8 cellular contexts compared by ENCODE assay signal in the genomic region with DNA sequence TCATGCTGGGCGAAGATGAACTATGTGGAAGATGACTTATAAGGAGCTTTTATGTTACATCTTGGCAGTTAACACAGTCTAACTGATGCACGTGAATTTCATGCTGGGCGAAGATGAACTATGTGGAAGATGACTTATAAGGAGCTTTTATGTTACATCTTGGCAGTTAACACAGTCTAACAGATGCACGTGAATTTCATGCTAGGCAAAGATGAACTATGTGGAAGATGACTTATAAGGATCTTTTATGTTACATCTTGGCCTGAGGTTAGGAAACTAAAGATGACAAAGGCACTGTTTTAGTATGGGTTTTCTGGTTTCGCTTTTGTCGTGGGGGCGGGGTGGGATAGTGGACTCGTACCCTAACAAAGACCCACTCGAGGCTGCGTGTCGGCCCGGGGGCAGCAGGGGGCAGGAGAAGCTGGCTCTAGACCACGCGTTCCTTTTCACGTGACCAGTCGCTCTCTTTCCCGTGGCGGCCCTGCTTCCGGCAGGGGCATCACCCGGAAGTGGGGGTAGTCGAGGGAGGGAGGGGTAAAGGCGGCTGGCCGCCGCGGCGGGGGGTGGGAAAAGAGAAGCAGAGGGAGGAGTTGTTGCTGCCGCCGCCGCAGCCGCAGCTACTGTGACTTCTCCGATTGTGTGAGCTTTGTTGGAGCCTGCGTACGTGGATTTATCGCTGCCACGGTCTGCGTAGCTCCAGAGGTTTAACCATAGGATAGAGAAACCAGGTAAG. TPM values are rescaled to one million over a fixed set of nuclear protein-coding genes. Genes with fewer than 3 reads are reported as not detected.
A peak's percentile ranks its signal among the peaks of the same experiment; 100 is the strongest.
DNase-seq lines count a peak whose midpoint lies in the region; ATAC-seq and TF ChIP-seq lines count a peak whose summit lies in the region.

ATP7A (plus strand) TSS at position 586 of the 733 bp plus-strand sequence. CDS start 60,949 bp downstream, outside the sequence.

- H3K9me3 Mint-ChIP-seq in naive thymus-derived CD4-positive, alpha-beta T cell: no peaks in the 10 kb centered on the region
- no peaks in the 10 kb centered on the region for H3K9me3 Mint-ChIP-seq in stimulated activated memory B cell treated with anti-CD40 and anti-IgM and Interleukin-4, amounts not matched to agents 10 μg/mL and 1 μg/mL and 100 μg/mL, for 72 hours

- no peaks in the 10 kb centered on the region for H3K27me3 ChIP-seq in naive thymus-derived CD4-positive, alpha-beta T cell (ENCODE audit: control insufficient read depth in 2 of 2, insufficient read depth in 2 of 2, low read length in 2 of 2)

- ATAC-seq in GM21737 (IDR thresholded peaks at IDR 0.05; ENCODE audit: unreplicated experiment): peak; percentile 97
- peak; percentile 97 for ATAC-seq in naive thymus-derived CD4-positive, alpha-beta T cell
- peak; percentile 99 for ATAC-seq in stimulated activated memory B cell treated with anti-CD40 and anti-IgM and Interleukin-4, amounts not matched to agents 10 μg/mL and 1 μg/mL and 100 μg/mL, for 72 hours

- intact Hi-C loops in naive thymus-derived CD4-positive, alpha-beta T cell (cut with micrococcal nuclease): loop anchor here (1.0 to 10.0 kb wide), 18 partner anchors 11 to 1735 kb away; partner anchors contain the start of genes COX7B (in 2 of the 2), MAGT1 (in 2 of the 2), PGK1 (in 2 of the 2) and ATRX (in 1 of the 2)

- H3K4me1 Mint-ChIP-seq in naive thymus-derived CD4-positive, alpha-beta T cell: peaks cover 6 to 28% (median 16%) of the 10 kb centered on the region in 7 donors
- peaks cover 10% of the 10 kb centered on the region for H3K4me1 Mint-ChIP-seq in stimulated activated memory B cell treated with anti-CD40 and anti-IgM and Interleukin-4, amounts not matched to agents 10 μg/mL and 1 μg/mL and 100 μg/mL, for 72 hours

- peaks cover 0 to 5% (median 0%) of the 10 kb centered on the region in 3 experiments for H3K36me3 ChIP-seq in naive thymus-derived CD4-positive, alpha-beta T cell (ENCODE audit: control insufficient read depth in 2 of 3, insufficient read depth in 3 of 3, low read length in 3 of 3)

- peak within 1 kb of the TSS; percentile 91 to 100 (median 96) for H3K4me3 Mint-ChIP-seq in naive thymus-derived CD4-positive, alpha-beta T cell
- H3K4me3 Mint-ChIP-seq in stimulated activated memory B cell treated with anti-CD40 and anti-IgM and Interleukin-4, amounts not matched to agents 10 μg/mL and 1 μg/mL and 100 μg/mL, for 72 hours: peak within 1 kb of the TSS; percentile 99

- peak within 1 kb of the TSS; percentile 93 for H3K27ac ChIP-seq in naive thymus-derived CD4-positive, alpha-beta T cell (ENCODE audit: low read depth, low read length)

- H3K4me3 ChIP-seq in naive thymus-derived CD4-positive, alpha-beta T cell (ENCODE audit: low read length): peak within 1 kb of the TSS; percentile 98

- peak within 1 kb of the TSS; percentile 94 to 99 (median 98) for H3K27ac Mint-ChIP-seq in naive thymus-derived CD4-positive, alpha-beta T cell
- peak within 1 kb of the TSS; percentile 94 for H3K27ac Mint-ChIP-seq in stimulated activated memory B cell treated with anti-CD40 and anti-IgM and Interleukin-4, amounts not matched to agents 10 μg/mL and 1 μg/mL and 100 μg/mL, for 72 hours

- H3K36me3 Mint-ChIP-seq in naive thymus-derived CD4-positive, alpha-beta T cell: peaks cover 0 to 1% (median 0%) of the 10 kb centered on the region in 5 donors
- H3K36me3 Mint-ChIP-seq in stimulated activated memory B cell treated with anti-CD40 and anti-IgM and Interleukin-4, amounts not matched to agents 10 μg/mL and 1 μg/mL and 100 μg/mL, for 72 hours: no peaks in the 10 kb centered on the region

- POLR2A ChIA-PET in naive thymus-derived CD4-positive, alpha-beta T cell (lab: Charles Lee): interaction anchor here (0.8 to 6.6 kb wide), 7 partner anchors 10 to 195 kb away, joined by 3 to 62 read pairs (median 5); partner anchors contain the start of genes COX7B, MAGT1 and PGK1

- peak; percentile 80 for DNase-seq in DMS79 treated with DMSO at 0.1 percent for 48 hours (lab: John Stamatoyannopoulos, UW)
- peak; percentile 51 for DNase-seq in KG1 (lab: John Stamatoyannopoulos, UW)
- DNase-seq in activated T-cell treated with anti-CD3 and anti-CD28 coated beads, Interleukin-2, amount 50 U/mL, for 48 hours: peak; percentile 92
- DNase-seq in fibroblast of gingiva (ENCODE audit: low read depth): peak; percentile 87
- peak; percentile 62 to 94 (median 88) for DNase-seq in naive thymus-derived CD4-positive, alpha-beta T cell

- no peaks in the 10 kb centered on the region for H3K27me3 Mint-ChIP-seq in naive thymus-derived CD4-positive, alpha-beta T cell
- H3K27me3 Mint-ChIP-seq in stimulated activated memory B cell treated with anti-CD40 and anti-IgM and Interleukin-4, amounts not matched to agents 10 μg/mL and 1 μg/mL and 100 μg/mL, for 72 hours: no peaks in the 10 kb centered on the region

- no peaks in the 10 kb centered on the region for H3K9me3 ChIP-seq in naive thymus-derived CD4-positive, alpha-beta T cell (ENCODE audit: control insufficient read depth in 2 of 3, low read length in 3 of 3)

- H3K4me1 ChIP-seq in naive thymus-derived CD4-positive, alpha-beta T cell (ENCODE audit: control insufficient read depth in 2 of 2, insufficient read depth in 2 of 2, low read length in 2 of 2): peaks cover 3 to 10% of the 10 kb centered on the region in 2 donors

- CTCF ChIA-PET in naive thymus-derived CD4-positive, alpha-beta T cell (lab: Charles Lee): interaction anchor here (0.6 to 2.5 kb wide), 6 partner anchors 9 to 1539 kb away, joined by 3 to 15 read pairs (median 3); partner anchors contain the start of gene COX7B

TF ChIP-seq in PFSK-1, 5 proteins besides CTCF, POLR2A, EP300 and RAD21:
- no peak for TF ChIP-seq TAF1 (IDR thresholded peaks at IDR 0.05; ENCODE audit: borderline replicate concordance, insufficient read depth, low read length)
- TF ChIP-seq SIN3A (IDR thresholded peaks at IDR 0.05; ENCODE audit: borderline replicate concordance, insufficient read depth, low read length): no peak
- TF ChIP-seq POLR2AphosphoS5 (IDR thresholded peaks at IDR 0.05; ENCODE audit: low read depth, low read length): no peak
- peak; percentile 63 for TF ChIP-seq FOXP2 (optimal IDR thresholded peaks at IDR 0.05; ENCODE audit: borderline replicate concordance, extremely low read depth, extremely low read length, insufficient read depth)

RNA-seq across cellular contexts. Expression of gene ATP7A, which starts in this region (rescaled TPM):
- 1.5 TPM for polyA plus RNA-seq in PFSK-1 (2012; ENCODE audit: insufficient read length, low read depth)
- 10 to 100 TPM; 10.9 to 17.4 (median 17.0) TPM for total RNA-seq in naive thymus-derived CD4-positive, alpha-beta T cell
- 1 to 10 TPM; 5.4 to 8.0 TPM for polyA plus RNA-seq in naive thymus-derived CD4-positive, alpha-beta T cell

Comparison
In these comparisons a context has a peak if more than half of its experiments do, and no peak if none do; other contexts are left out.
1. Peak in every context shown above with its lines: DNase-seq, ATAC-seq, H3K4me3 ChIP-seq and H3K27ac ChIP-seq.